ENCODE assay signal across 9 cellular contexts in the genomic region with DNA sequence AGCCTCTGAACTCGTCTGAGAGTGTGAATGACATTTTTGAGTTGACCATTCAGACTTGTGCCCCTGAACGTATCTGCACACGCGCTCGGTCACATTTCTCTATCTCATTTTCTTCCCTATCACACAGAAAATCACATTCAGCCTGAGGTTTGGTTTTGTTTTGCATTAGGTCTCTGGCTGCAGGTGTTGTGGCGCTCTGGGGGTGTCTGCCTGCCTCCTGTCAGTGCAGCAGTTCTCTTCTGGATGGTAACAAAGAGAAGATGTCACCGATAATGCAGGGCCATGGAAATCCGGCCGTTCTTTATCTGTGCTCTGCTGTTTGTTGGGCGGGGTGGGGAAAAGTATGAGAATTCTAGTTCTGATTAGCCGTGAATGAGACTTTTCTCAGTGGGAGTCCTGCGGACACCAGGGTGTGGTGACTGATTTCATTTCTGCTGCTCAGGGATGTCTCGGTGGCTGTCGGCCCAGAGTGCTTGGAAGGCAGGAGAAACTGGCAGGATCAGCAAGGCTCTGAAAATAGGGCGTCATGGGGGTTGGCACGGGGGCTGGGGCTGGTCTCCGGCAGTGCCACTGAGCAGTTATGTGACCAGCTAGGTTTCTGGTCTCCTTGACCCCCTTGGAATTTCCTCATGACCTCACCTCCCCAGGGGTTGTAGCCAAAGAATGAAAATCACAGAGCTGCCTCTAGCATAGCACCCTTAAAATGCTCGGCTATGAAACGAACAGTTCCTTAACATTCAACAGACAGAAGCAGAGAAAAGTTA. TPM values are rescaled to one million over a fixed set of nuclear protein-coding genes. Genes with fewer than 3 reads are reported as not detected.
DNase-seq lines count a peak whose midpoint lies in the region; ATAC-seq, FAIRE-seq and TF ChIP-seq lines count a peak whose summit lies in the region.
"Had no signal": no experiment of that assay in that cellular context is flagged by ENCODE, and none has a peak within 500 bp of the region (broad histone marks: within the 10 kb centered on the region; RNA-seq: fewer than 3 reads in every experiment).

No MANE protein-coding gene starts in this region.

- H2BK120ac ChIP-seq in H9 (ENCODE audit: low read depth, low read length, poor library complexity, severe bottlenecking): no peak overlapping the region

- H3K27me3 Mint-ChIP-seq in H9 (ENCODE audit: low read depth): no peaks in the 10 kb centered on the region
- H3K27me3 Mint-ChIP-seq in CD4-positive, alpha-beta memory T cell: peaks cover 7 to 12% of the 10 kb centered on the region in 2 donors

- H4K5ac ChIP-seq in H9 (ENCODE audit: insufficient read length, low read depth, low read length): no peak overlapping the region

- peaks cover 57 to 59% of the 10 kb centered on the region in 2 experiments for H3K4me1 Mint-ChIP-seq in H9
- H3K4me1 Mint-ChIP-seq in CD4-positive, alpha-beta memory T cell: no peaks in the 10 kb centered on the region

- H3K9me1 ChIP-seq in keratinocyte (ENCODE audit: control insufficient read depth, extremely low read depth, insufficient read depth, low read length): no peaks in the 10 kb centered on the region

- H4K20me1 ChIP-seq in H9 (ENCODE audit: control insufficient read depth, insufficient read depth, insufficient read length): no peaks in the 10 kb centered on the region
- H4K20me1 ChIP-seq in keratinocyte (ENCODE audit: control insufficient read depth, extremely low read depth, insufficient read depth, low read length): no peaks in the 10 kb centered on the region

- H2BK20ac ChIP-seq in H9 (ENCODE audit: low read depth, low read length, poor library complexity, severe bottlenecking): no peak overlapping the region

- H3K23me2 ChIP-seq in H9 (ENCODE audit: insufficient read length, low read depth, low read length, poor library complexity, severe bottlenecking): no peaks in the 10 kb centered on the region

- H3K79me2 ChIP-seq in H9 (ENCODE audit: insufficient read depth, low read length) (peaks cover 6% of the 10 kb centered on the region; the same call in 1 of the 2 replicates), keratinocyte (ENCODE audit: control insufficient read depth, insufficient read depth, low read length) (no peaks in the 10 kb centered on the region)

- H3K36me3 ChIP-seq in keratinocyte (ENCODE audit: control insufficient read depth in 2 of 2, extremely low read depth in 1 of 2, insufficient read depth in 2 of 2, low read length in 2 of 2) (no peaks in the 10 kb centered on the region), skeletal muscle satellite cell (ENCODE audit: insufficient read depth, low read length) (no peaks in the 10 kb centered on the region)
- H3K36me3 ChIP-seq in CD4-positive, alpha-beta memory T cell (ENCODE audit: insufficient read depth, low read length): no peaks in the 10 kb centered on the region

- peak overlapping the region; percentile 5; the same call in 1 of the 2 replicates for H2BK15ac ChIP-seq in H9 (ENCODE audit: low read depth, low read length)

- no peak for FAIRE-seq in keratinocyte (lab: Jason Lieb, UNC)

- peaks cover 2% of the 10 kb centered on the region for H3K79me1 ChIP-seq in H9 (ENCODE audit: insufficient read depth, low read depth, low read length, poor library complexity, severe bottlenecking)

- no peak overlapping the region for H2BK5ac ChIP-seq in H9 (ENCODE audit: insufficient read length, low read length)

- peak overlapping the region; percentile 39 for H3K27ac ChIP-seq in H9 (ENCODE audit: insufficient read length, low read depth, low read length)
- H3K27ac ChIP-seq in keratinocyte (ENCODE audit: control insufficient read depth, insufficient read depth, low read length): no peak overlapping the region
- no peak overlapping the region for H3K27ac ChIP-seq in CD4-positive, alpha-beta memory T cell (ENCODE audit: low read depth, low read length)

- CTCF ChIA-PET in CD4-positive, alpha-beta memory T cell (lab: Charles Lee; ENCODE audit: partially characterized antibody): no interaction called here

- no peak overlapping the region for H3K4ac ChIP-seq in H9 (ENCODE audit: low read depth, low read length)

- no peak overlapping the region for H3T11ph ChIP-seq in H9 (ENCODE audit: low read length)

- no peak overlapping the region for H2AK5ac ChIP-seq in H9 (ENCODE audit: insufficient read length, low read length)

- H3K23ac ChIP-seq in H9 (ENCODE audit: insufficient read length, low read depth, low read length): no peak overlapping the region

- ATAC-seq in HG03520 (IDR thresholded peaks at IDR 0.05; ENCODE audit: unreplicated experiment) (no peak), GM21367 (IDR thresholded peaks at IDR 0.05; ENCODE audit: unreplicated experiment) (no peak)

- H4K8ac ChIP-seq in H9 (replicated peaks; ENCODE audit: insufficient read length, low read depth, low read length): no peak overlapping the region

- no peaks in the 10 kb centered on the region for H3K27me3 ChIP-seq in H9 (ENCODE audit: insufficient read depth, low read length)
- no peaks in the 10 kb centered on the region for H3K27me3 ChIP-seq in keratinocyte (ENCODE audit: control insufficient read depth, extremely low read depth, insufficient read depth, low read length)
- no peaks in the 10 kb centered on the region for H3K27me3 ChIP-seq in skeletal muscle satellite cell (ENCODE audit: control insufficient read depth, insufficient read depth, low read length)
- no peaks in the 10 kb centered on the region for H3K27me3 ChIP-seq in CD4-positive, alpha-beta memory T cell (ENCODE audit: insufficient read depth, low read length)

- H3K14ac ChIP-seq in H9 (ENCODE audit: insufficient read depth, low read length): peak overlapping the region; percentile 68; the same call in 1 of the 2 replicates

- no peak for TF ChIP-seq CTCF in H9 (conservative IDR thresholded peaks at IDR 0.05)
- no peak for TF ChIP-seq CTCF in cardiac fibroblast (IDR thresholded peaks at IDR 0.05; ENCODE audit: low read depth, low read length)
- no peak for TF ChIP-seq CTCF in keratinocyte (optimal IDR thresholded peaks at IDR 0.05 in 1 of 3, IDR thresholded peaks at IDR 0.05 in 1 of 3, conservative IDR thresholded peaks at IDR 0.05 in 1 of 3; ENCODE audit: extremely low read depth in 1 of 3, insufficient read depth in 2 of 3, low read length in 3 of 3)

- H3K4me3 Mint-ChIP-seq in H9: peak overlapping the region in 1 of 2 experiments; percentile 59; a peak in 3 of 5 replicates
- H3K4me3 Mint-ChIP-seq in CD4-positive, alpha-beta memory T cell: no peak overlapping the region

- H3K9me3 ChIP-seq in H9 (ENCODE audit: control insufficient read depth, low read depth, low read length) (no peaks in the 10 kb centered on the region), keratinocyte (ENCODE audit: control insufficient read depth, low read depth, low read length) (no peaks in the 10 kb centered on the region), skeletal muscle satellite cell (replicated peaks; ENCODE audit: low read length) (no peaks in the 10 kb centered on the region)
- H3K9me3 ChIP-seq in CD4-positive, alpha-beta memory T cell (ENCODE audit: control insufficient read depth in 1 of 2, low read length in 2 of 2): no peaks in the 10 kb centered on the region

- no peak overlapping the region for H2BK12ac ChIP-seq in H9 (ENCODE audit: insufficient read length, low read depth, low read length)

- intact Hi-C loops in CD4-positive, alpha-beta memory T cell (cut with micrococcal nuclease): no loop called here

- no peak overlapping the region for H3K4me2 ChIP-seq in H9 (ENCODE audit: insufficient read depth, insufficient read length, low read length)
- H3K4me2 ChIP-seq in keratinocyte (ENCODE audit: control insufficient read depth, extremely low read depth, insufficient read depth, low read depth, low read length): peak overlapping the region; percentile 45
- peak overlapping the region; percentile 72 for H3K4me2 ChIP-seq in skeletal muscle satellite cell (ENCODE audit: low read length)

- H3K18ac ChIP-seq in H9 (ENCODE audit: insufficient read length, low read depth, low read length): no peak overlapping the region

- dilution Hi-C loops in keratinocyte (cut with MboI; ENCODE audit: extremely low pct_ligation_motif_present, low sequenced_read_pairs): no loop called here

- H3K9ac ChIP-seq in H9 (ENCODE audit: extremely low read depth, insufficient read length, low read length): no peak overlapping the region
- H3K9ac ChIP-seq in keratinocyte (ENCODE audit: control insufficient read depth, extremely low read depth, insufficient read depth, low read length): no peak overlapping the region
- peak overlapping the region; percentile 73 for H3K9ac ChIP-seq in skeletal muscle satellite cell (ENCODE audit: low read depth, low read length)

- H3K4me3 ChIP-seq in cardiac fibroblast (replicated peaks in 1 of 2; ENCODE audit: low read depth in 2 of 2, low read length in 2 of 2) (peak overlapping the region in 1 of 2 donors; percentile 12), keratinocyte (ENCODE audit: control insufficient read depth in 2 of 3, extremely low read depth in 1 of 3, insufficient read depth in 2 of 3, low read depth in 1 of 3, low read length in 3 of 3) (no peak overlapping the region), skeletal muscle satellite cell (ENCODE audit: low read length) (peak overlapping the region; percentile 35)
- H3K4me3 ChIP-seq in CD4-positive, alpha-beta memory T cell (ENCODE audit: low read length in 2 of 2): no peak overlapping the region

- no peaks in the 10 kb centered on the region for H3K9me3 Mint-ChIP-seq in H9
- H3K9me3 Mint-ChIP-seq in CD4-positive, alpha-beta memory T cell: peaks cover 0 to 2% (median 0%) of the 10 kb centered on the region in 8 donors

- H3K36me3 Mint-ChIP-seq in H9 (ENCODE audit: insufficient read depth in 1 of 3, low read depth in 3 of 3): peaks cover 0 to 12% (median 5%) of the 10 kb centered on the region in 3 experiments; a peak in 4 of 7 replicates
- no peaks in the 10 kb centered on the region for H3K36me3 Mint-ChIP-seq in CD4-positive, alpha-beta memory T cell

- POLR2A ChIA-PET in CD4-positive, alpha-beta memory T cell (lab: Charles Lee; ENCODE audit: partially characterized antibody): no interaction called here

- no peak overlapping the region for H3K56ac ChIP-seq in H9 (ENCODE audit: insufficient read length, low read depth, low read length)

- no CpG with 5 or more reads among the region's 19 CpGs for WGBS in H9 (ENCODE audit: extremely low coverage, insufficient read length, low lambda C conversion rate)

- H3K27ac Mint-ChIP-seq in H9: peak overlapping the region; percentile 46 to 94 (median 85)
- no peak overlapping the region for H3K27ac Mint-ChIP-seq in CD4-positive, alpha-beta memory T cell

- no peak overlapping the region for H4K91ac ChIP-seq in H9 (ENCODE audit: insufficient read length, low read depth, low read length)

- no peak overlapping the region for H2AFZ ChIP-seq in H9 (ENCODE audit: low read length)
- peak overlapping the region; percentile 46 for H2AFZ ChIP-seq in keratinocyte (ENCODE audit: control insufficient read depth, low read length)

- DNase-seq in H9 (no peak), cardiac fibroblast (ENCODE audit: low read depth in 2 of 2) (peak; percentile 47 to 60), keratinocyte (ENCODE audit: low read depth, low spot score) (no peak)
- no peak for DNase-seq in CD4-positive, alpha-beta memory T cell
- DNase-seq in stimulated activated CD4-positive, alpha-beta T cell treated with anti-CD3 and anti-CD28 coated beads, Interleukin-15, amount 100 ng/mL, for 24 hours: no peak
- DNase-seq: activated T-cell treated with anti-CD3 and anti-CD28 coated beads for 4 hours had no signal

- H3K4me1 ChIP-seq in H9 (ENCODE audit: insufficient read depth, low read length) (peaks cover 26% of the 10 kb centered on the region), keratinocyte (ENCODE audit: control insufficient read depth, extremely low read depth, insufficient read depth, low read length) (peaks cover 3% of the 10 kb centered on the region), skeletal muscle satellite cell (ENCODE audit: control insufficient read depth, insufficient read depth, low read length) (peaks cover 42% of the 10 kb centered on the region)
- H3K4me1 ChIP-seq in CD4-positive, alpha-beta memory T cell (ENCODE audit: insufficient read depth, low read length): no peaks in the 10 kb centered on the region

RNA-seq across cellular contexts. Expression of a gene that starts 5.1 kb away (rescaled TPM):
- not detected in 2 replicates for total RNA-seq in H9 (2021)
- polyA plus RNA-seq in keratinocyte: not detected in 3 replicates
- polyA plus RNA-seq in keratinocyte (2011; ENCODE audit: low read depth): not detected
- not detected in 2 replicates for polyA plus RNA-seq in keratinocyte (2011; cell fraction: cytosol; rRNA removed)
- not detected in 2 replicates for polyA plus RNA-seq in keratinocyte (2011; cell fraction: nucleus; rRNA removed)
- not detected in 2 replicates for polyA plus RNA-seq in keratinocyte (2012; ENCODE audit: low replicate concordance)
- not detected in 3 replicates for polyA minus RNA-seq in keratinocyte
- polyA minus RNA-seq in keratinocyte (2011; cell fraction: cytosol; rRNA and poly(A)+ RNA removed): not detected
- polyA minus RNA-seq in keratinocyte (2011; cell fraction: nucleus; rRNA and poly(A)+ RNA removed): not detected in 2 replicates
- total RNA-seq in skeletal muscle satellite cell (2012; rRNA removed): not detected in 2 replicates
- total RNA-seq in CD4-positive, alpha-beta memory T cell: not detected
- polyA plus RNA-seq in CD4-positive, alpha-beta memory T cell: not detected

RNA-seq across cellular contexts. Expression of a gene that starts 29.1 kb away (rescaled TPM):
- total RNA-seq in H9 (2021): 95.9 and 97.4 TPM in 2 replicates
- 5.7 to 23.1 TPM (median 10.3 TPM) in 3 replicates for polyA plus RNA-seq in keratinocyte
- polyA plus RNA-seq in keratinocyte (2011; ENCODE audit: low read depth): 18.7 TPM
- polyA plus RNA-seq in keratinocyte (2011; cell fraction: cytosol; rRNA removed): 13.6 and 21.2 TPM in 2 replicates
- polyA plus RNA-seq in keratinocyte (2011; cell fraction: nucleus; rRNA removed): 17.6 and 22.6 TPM in 2 replicates
- polyA plus RNA-seq in keratinocyte (2012; ENCODE audit: low replicate concordance): 8.1 and 26.4 TPM in 2 replicates
- polyA minus RNA-seq in keratinocyte: 15.6 to 19.5 TPM (median 19.4 TPM) in 3 replicates
- polyA minus RNA-seq in keratinocyte (2011; cell fraction: cytosol; rRNA and poly(A)+ RNA removed): 22.3 TPM
- 15.7 and 33.5 TPM in 2 replicates for polyA minus RNA-seq in keratinocyte (2011; cell fraction: nucleus; rRNA and poly(A)+ RNA removed)
- 8.5 and 9.1 TPM in 2 replicates for total RNA-seq in skeletal muscle satellite cell (2012; rRNA removed)
- 1 to 10 TPM in 1 of 2 experiments, under 1 TPM in 1; 0.42 to 1.5 TPM for total RNA-seq in CD4-positive, alpha-beta memory T cell
- under 1 TPM in 1 of 2 donors, not detected in 1; 0.26 TPM for polyA plus RNA-seq in CD4-positive, alpha-beta memory T cell

Comparison
In these comparisons a context has a peak if more than half of its experiments do, and no peak if none do; other contexts are left out.
1. DNase-seq: peak in cardiac fibroblast (2 of 2); none in H9 (single experiment), keratinocyte (single experiment), CD4-positive, alpha-beta memory T cell (0 of 5) and stimulated activated CD4-positive, alpha-beta T cell treated with anti-CD3 and anti-CD28 coated beads, Interleukin-15, amount 100 ng/mL, for 24 hours (single experiment).
2. H3K27ac Mint-ChIP-seq: peak in H9 (3 of 3); none in CD4-positive, alpha-beta memory T cell (0 of 7).
3. RNA of a gene that starts 29.1 kb away (total RNA-seq): 95.9 to 97.4 TPM in H9; 0.42 to 1.5 TPM in CD4-positive, alpha-beta memory T cell; every median in the first group is over 10 times any median in the second.